In the genomic region with DNA sequence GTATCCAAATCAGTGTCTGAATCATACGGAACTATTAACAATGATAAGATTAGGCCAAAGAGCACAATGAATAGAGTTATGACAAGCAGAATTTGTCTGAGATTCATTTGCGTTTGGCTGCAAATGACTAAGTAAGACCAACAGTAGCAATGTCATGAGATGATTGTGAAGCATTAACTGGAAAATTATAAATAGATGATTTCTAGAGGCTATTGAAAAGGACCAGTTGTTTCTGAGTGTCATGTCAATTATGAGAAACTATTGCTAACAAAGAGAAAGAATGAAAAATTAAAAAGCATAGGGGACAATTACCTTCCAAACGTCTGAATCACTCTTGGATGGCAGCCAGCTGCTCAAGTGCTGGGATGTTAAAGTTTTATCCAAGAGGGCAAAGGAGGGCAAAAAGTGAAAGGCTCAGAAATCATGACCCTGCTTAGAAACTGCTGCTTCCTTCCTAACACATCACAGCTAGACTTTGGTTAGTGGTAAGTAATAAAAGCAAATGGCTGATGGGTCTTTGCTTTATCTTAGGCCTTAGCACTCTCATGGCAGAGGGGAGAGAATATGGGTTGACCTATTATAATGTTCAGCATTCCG, we compare ENCODE assay signal across 10 cellular contexts.
DNase-seq lines count a peak whose midpoint lies in the region; ATAC-seq and TF ChIP-seq lines count a peak whose summit lies in the region.
"Had no signal": no experiment of that assay in that cellular context is flagged by ENCODE, and none has a peak within 500 bp of the region (broad histone marks: within the 10 kb centered on the region; RNA-seq: fewer than 3 reads in every experiment).

No MANE protein-coding gene starts in this region.

- H3K27ac ChIP-seq in colonic mucosa, result no peak overlapping the region

- no peak overlapping the region for H3K9ac ChIP-seq in colonic mucosa (ENCODE audit: low read depth in 2 of 2, low read length in 2 of 2)

- TF ChIP-seq CTCF in colonic mucosa (IDR thresholded peaks at IDR 0.05), result no peak
- no peak for TF ChIP-seq CTCF in mesothelial cell of epicardium (IDR thresholded peaks at IDR 0.05; ENCODE audit: unreplicated experiment)

- no peaks in the 10 kb centered on the region for H3K27me3 Mint-ChIP-seq in mesothelial cell of epicardium (ENCODE audit: low read depth)

- H3K4me1 ChIP-seq in colonic mucosa, result no peaks in the 10 kb centered on the region

- peaks cover 7% of the 10 kb centered on the region for H3K9me3 Mint-ChIP-seq in mesothelial cell of epicardium

- H3K27me3 ChIP-seq in colonic mucosa, result no peaks in the 10 kb centered on the region
- H3K27me3 ChIP-seq: ascending aorta had no signal

- H3K36me3 Mint-ChIP-seq in mesothelial cell of epicardium, result no peaks in the 10 kb centered on the region

- H3K4me3 ChIP-seq in colonic mucosa, result no peak overlapping the region
- H3K4me3 ChIP-seq: ascending aorta had no signal

- peak overlapping the region; percentile 13 for H3K27ac Mint-ChIP-seq in mesothelial cell of epicardium

- intact Hi-C loops in colonic mucosa (cut with DNase I), result no loop called here

- H3K4me3 Mint-ChIP-seq in mesothelial cell of epicardium, result no peak overlapping the region

- ATAC-seq in GM18907 (IDR thresholded peaks at IDR 0.05; ENCODE audit: unreplicated experiment), result no peak

- DNase-seq in AG08395 (ENCODE audit: low spot score) (peak; percentile 31), NCI-H1105 (lab: John Stamatoyannopoulos, UW) (peak; percentile 23), colonic mucosa (peak; percentile 49), mesothelial cell of epicardium (ENCODE audit: low spot score in 2 of 2, unreplicated experiment in 2 of 2) (no peak), GM19238 (ENCODE audit: insufficient read length, low spot score) (no peak), NCI-H748 (lab: John Stamatoyannopoulos, UW; ENCODE audit: unreplicated experiment) (no peak), NCI-H774 (lab: John Stamatoyannopoulos, UW) (no peak)
- DNase-seq: DMS153 had no signal

- H3K9me3 ChIP-seq in colonic mucosa, result no peaks in the 10 kb centered on the region
- H3K9me3 ChIP-seq: ascending aorta had no signal

- peaks cover 31% of the 10 kb centered on the region for H3K4me1 Mint-ChIP-seq in mesothelial cell of epicardium

- no peaks in the 10 kb centered on the region for H3K36me3 ChIP-seq in colonic mucosa
- H3K36me3 ChIP-seq: ascending aorta had no signal

Comparison
In these comparisons a context has a peak if more than half of its experiments do, and no peak if none do; other contexts are left out.
1. DNase-seq: peak in AG08395 (single experiment), NCI-H1105 (single experiment) and colonic mucosa (single experiment); none in mesothelial cell of epicardium (0 of 2), GM19238 (single experiment), NCI-H748 (single experiment) and NCI-H774 (single experiment).